In genomic region chr1:87951852-87952251, GRCh38 we compare ENCODE assay signal across 16 cellular contexts.
DNase-seq lines count a peak whose midpoint lies in the region; FAIRE-seq and TF ChIP-seq lines count a peak whose summit lies in the region.
"Had no signal": no experiment of that assay in that cellular context is flagged by ENCODE, and none has a peak within 500 bp of the region (broad histone marks: within the 10 kb centered on the region; RNA-seq: fewer than 3 reads in every experiment).

No MANE protein-coding gene starts in this region.

- FAIRE-seq in H54 (lab: Jason Lieb, UNC): no peak
- FAIRE-seq: GM18507 had no signal

- H3K4me2 ChIP-seq in GM23248 (ENCODE audit: unreplicated experiment) (peak overlapping the region; percentile 33), SU-DHL-6 (ENCODE audit: low read depth, low read length, poor library complexity, severe bottlenecking) (peak overlapping the region; percentile 54)

- H3F3A ChIP-seq in GM23248 (ENCODE audit: insufficient read depth): peaks cover 19% of the 10 kb centered on the region
- peaks cover 3% of the 10 kb centered on the region; the same call in 1 of the 2 replicates for H3F3A ChIP-seq in SU-DHL-6 (ENCODE audit: insufficient read depth)

- in situ Hi-C loops in GM23248 (cut with MboI): loop anchor here (25.0 kb wide), 1 partner anchor 615 kb away; the partner anchor contains the start of gene LMO4

- no peak overlapping the region for H3K9ac ChIP-seq in GM23248
- H3K9ac ChIP-seq in SU-DHL-6 (ENCODE audit: low read length): peak overlapping the region; percentile 22

- H3K27ac ChIP-seq in GM23248 (no peak overlapping the region), SU-DHL-6 (ENCODE audit: low read depth, low read length) (peak overlapping the region; percentile 75)
- H3K27ac ChIP-seq: gastrocnemius medialis, SK-N-MC had no signal

- no peak for TF ChIP-seq CTCF in SU-DHL-6 (IDR thresholded peaks at IDR 0.05; ENCODE audit: insufficient read depth, low read length, poor library complexity, severe bottlenecking)

- WGBS in GM23248 (ENCODE audit: low coverage in 1 of 2, low lambda C conversion rate in 2 of 2, missing lambda C conversion rate in 2 of 2), 2 experiments: 38 to 43% methylated on average over 4 of the region's 4 CpGs

- H3K9me3 ChIP-seq in GM23248 (ENCODE audit: low read depth): no peaks in the 10 kb centered on the region
- no peaks in the 10 kb centered on the region for H3K9me3 ChIP-seq in SU-DHL-6 (ENCODE audit: insufficient read depth, low read length)
- H3K9me3 ChIP-seq: gastrocnemius medialis had no signal

- DNase-seq in GM23248 (peak; percentile 48), germinal center (ENCODE audit: low spot score) (peak; percentile 2), superior temporal gyrus (ENCODE audit: extremely low spot score) (peak; percentile 25), DMS 273 (lab: John Stamatoyannopoulos, UW; ENCODE audit: unreplicated experiment) (no peak), H54 (ENCODE audit: insufficient read length, low spot score) (no peak)
- DNase-seq in stimulated activated naive CD4-positive, alpha-beta T cell (lab: John Stamatoyannopoulos, UW): no peak
- DNase-seq: activated CD4-positive, CD25-positive, alpha-beta regulatory T cell; activated CD8-positive, alpha-beta memory T cell treated with anti-CD3 and anti-CD28 coated beads, Interleukin-2, amount 10 ng/mL, durations not matched to agents 7 days and 5 days; effector CD8-positive, alpha-beta T cell; gastrocnemius medialis; NCI-H1105 treated with DMSO at 0.1 percent for 48 hours; NCI-H2227 treated with DMSO at 0.1 percent for 48 hours; stimulated activated CD4-positive, alpha-beta T cell treated with anti-CD3 and anti-CD28 coated beads, Interleukin-12 subunit alpha, Interleukin-12 subunit beta, amount 100 ng/mL, for 4 hours had no signal

- no peaks in the 10 kb centered on the region for H3K36me3 ChIP-seq in GM23248 (ENCODE audit: low read depth)
- H3K36me3 ChIP-seq in SU-DHL-6 (ENCODE audit: low read length): no peaks in the 10 kb centered on the region
- H3K36me3 ChIP-seq: gastrocnemius medialis had no signal

- H3K4me3 ChIP-seq in GM23248 (no peak overlapping the region), SU-DHL-6 (ENCODE audit: insufficient read depth, low read length, poor library complexity, severe bottlenecking) (no peak overlapping the region)
- H3K4me3 ChIP-seq: gastrocnemius medialis, SK-N-MC had no signal

- TF ChIP-seq POLR2A in H54 (IDR thresholded peaks at IDR 0.05; ENCODE audit: low read depth, low read length): no peak

- H2AFZ ChIP-seq in GM23248 (peak overlapping the region; percentile 36), SU-DHL-6 (ENCODE audit: low read depth, low read length, severe bottlenecking) (peak overlapping the region; percentile 62)

- H3K27me3 ChIP-seq in GM23248 (replicated peaks; ENCODE audit: insufficient read depth): no peaks in the 10 kb centered on the region
- no peaks in the 10 kb centered on the region for H3K27me3 ChIP-seq in SU-DHL-6 (ENCODE audit: low read length)
- H3K27me3 ChIP-seq: gastrocnemius medialis had no signal

- H3K9me2 ChIP-seq in GM23248 (ENCODE audit: insufficient read depth) (no peaks in the 10 kb centered on the region), SU-DHL-6 (replicated peaks; ENCODE audit: insufficient read depth, low read length) (no peaks in the 10 kb centered on the region)

- H3K79me2 ChIP-seq in GM23248 (ENCODE audit: insufficient read depth) (no peaks in the 10 kb centered on the region), SU-DHL-6 (ENCODE audit: insufficient read depth, low read length) (no peaks in the 10 kb centered on the region)

- H4K20me1 ChIP-seq in GM23248 (ENCODE audit: insufficient read depth) (no peaks in the 10 kb centered on the region), SU-DHL-6 (ENCODE audit: low read depth, low read length) (no peaks in the 10 kb centered on the region)

- H3K4me1 ChIP-seq in GM23248 (ENCODE audit: insufficient read depth): peaks cover 40% of the 10 kb centered on the region
- H3K4me1 ChIP-seq: gastrocnemius medialis had no signal

Comparison
In these comparisons a context has a peak if more than half of its experiments do, and no peak if none do; other contexts are left out.
1. DNase-seq: peak in GM23248 (single experiment), germinal center (single experiment) and superior temporal gyrus (single experiment); none in stimulated activated naive CD4-positive, alpha-beta T cell (0 of 6), DMS 273 (single experiment) and H54 (single experiment).